14 cellular contexts compared by ENCODE assay signal in genomic region chr2:30821960-30822359, GRCh38. TPM values are rescaled to one million over a fixed set of nuclear protein-coding genes. Genes with fewer than 3 reads are reported as not detected.
DNase-seq lines count a peak whose midpoint lies in the region; ATAC-seq and TF ChIP-seq lines count a peak whose summit lies in the region.
"Had no signal": no experiment of that assay in that cellular context is flagged by ENCODE, and none has a peak within 500 bp of the region (broad histone marks: within the 10 kb centered on the region; RNA-seq: fewer than 3 reads in every experiment).

No MANE protein-coding gene starts in this region.

- no peak for TF ChIP-seq POLR2A in Peyer's patch (IDR thresholded peaks at IDR 0.05)

- POLR2A ChIA-PET in GM10248 (lab: Yijun Ruan, JAX), result no interaction called here

- H3K27me3 ChIP-seq in layer of hippocampus (ENCODE audit: control insufficient read depth, insufficient read depth, low read length) (no peaks in the 10 kb centered on the region), Peyer's patch (no peaks in the 10 kb centered on the region)

- H3K27ac ChIP-seq in angular gyrus (ENCODE audit: low read depth, low read length) (peak overlapping the region; percentile 99), layer of hippocampus (ENCODE audit: low read depth, low read length) (peak overlapping the region; percentile 69), Peyer's patch (no peak overlapping the region)
- H3K27ac ChIP-seq: A549, GM23248 had no signal

- H3K36me3 ChIP-seq in Peyer's patch, result no peaks in the 10 kb centered on the region

- no peaks in the 10 kb centered on the region for H3K36me3 Mint-ChIP-seq in activated naive CD4-positive, alpha-beta T cell treated with anti-CD3 and anti-CD28 coated beads, Interleukin-2, amount 10 ng/mL, durations not matched to agents 7 days and 5 days
- H3K36me3 Mint-ChIP-seq: CD4-positive, CD25-positive, alpha-beta regulatory T cell had no signal

- peaks cover 0 to 7% (median 3%) of the 10 kb centered on the region in 4 donors for H3K9me3 ChIP-seq in Peyer's patch
- H3K9me3 ChIP-seq: A549 had no signal

- no peak overlapping the region for H3K4me3 Mint-ChIP-seq in activated naive CD4-positive, alpha-beta T cell treated with anti-CD3 and anti-CD28 coated beads, Interleukin-2, amount 10 ng/mL, durations not matched to agents 7 days and 5 days
- H3K4me3 Mint-ChIP-seq: CD4-positive, CD25-positive, alpha-beta regulatory T cell had no signal

- peaks cover 4% of the 10 kb centered on the region for H3K9me3 Mint-ChIP-seq in activated naive CD4-positive, alpha-beta T cell treated with anti-CD3 and anti-CD28 coated beads, Interleukin-2, amount 10 ng/mL, durations not matched to agents 7 days and 5 days

- no peak overlapping the region for H3K27ac Mint-ChIP-seq in activated naive CD4-positive, alpha-beta T cell treated with anti-CD3 and anti-CD28 coated beads, Interleukin-2, amount 10 ng/mL, durations not matched to agents 7 days and 5 days
- H3K27ac Mint-ChIP-seq: CD4-positive, CD25-positive, alpha-beta regulatory T cell had no signal

- H3K4me1 ChIP-seq in Peyer's patch, result no peaks in the 10 kb centered on the region
- H3K4me1 ChIP-seq: A549 had no signal

- intact Hi-C loops in sciatic nerve (cut with DNase I), result no loop called here

- ATAC-seq in sciatic nerve, result peak; percentile 91

- no peak for TF ChIP-seq CTCF in Peyer's patch (IDR thresholded peaks at IDR 0.05)
- no peak for TF ChIP-seq CTCF in GM10248 (IDR thresholded peaks at IDR 0.05; ENCODE audit: control extremely low read depth, extremely low read depth, low read depth, missing control alignments)

- DNase-seq in sciatic nerve (ENCODE audit: low spot score) (no peak), NCI-H1417 (lab: John Stamatoyannopoulos, UW) (no peak), Peyer's patch (no peak), GM10248 (ENCODE audit: extremely low spot score) (no peak)
- DNase-seq in activated naive CD4-positive, alpha-beta T cell treated with anti-CD3 and anti-CD28 coated beads, Interleukin-2, amount 10 ng/mL, durations not matched to agents 7 days and 5 days, result no peak
- DNase-seq: CD4-positive, CD25-positive, alpha-beta regulatory T cell; DMS53; GF-D8; GM23248; H7; IMR-90 had no signal

- peaks cover 3% of the 10 kb centered on the region for H3K27me3 Mint-ChIP-seq in activated naive CD4-positive, alpha-beta T cell treated with anti-CD3 and anti-CD28 coated beads, Interleukin-2, amount 10 ng/mL, durations not matched to agents 7 days and 5 days

- H3K4me3 ChIP-seq in Peyer's patch, result no peak overlapping the region
- H3K4me3 ChIP-seq: A549, GM23248 had no signal

- CTCF ChIA-PET in GM10248 (lab: Yijun Ruan, JAX), result no interaction called here
- CTCF ChIA-PET in activated naive CD4-positive, alpha-beta T cell treated with anti-CD3 and anti-CD28 coated beads, Interleukin-2, amount 10 ng/mL, durations not matched to agents 7 days and 5 days (lab: Charles Lee), result no interaction called here

- H3K4me1 Mint-ChIP-seq in activated naive CD4-positive, alpha-beta T cell treated with anti-CD3 and anti-CD28 coated beads, Interleukin-2, amount 10 ng/mL, durations not matched to agents 7 days and 5 days, result no peaks in the 10 kb centered on the region
- H3K4me1 Mint-ChIP-seq: CD4-positive, CD25-positive, alpha-beta regulatory T cell had no signal

RNA-seq across cellular contexts. Expression of gene CAPN13, which starts 14.7 kb away (rescaled TPM):
- total RNA-seq in sciatic nerve (0.98 TPM), Peyer's patch (100 to 1,000 TPM in 3 of 4 donors, 10 to 100 TPM in 1; 38.0 to 396 (median 330) TPM)
- total RNA-seq: CD4-positive, CD25-positive, alpha-beta regulatory T cell; GM23248; IMR-90 had no signal

Comparison
In these comparisons a context has a peak if more than half of its experiments do, and no peak if none do; other contexts are left out.
1. H3K27ac ChIP-seq: peak in angular gyrus (single experiment) and layer of hippocampus (single experiment); none in Peyer's patch (0 of 4).
2. RNA of gene CAPN13, which starts 14.7 kb away (total RNA-seq): 38.0 to 396 TPM in Peyer's patch; 0.98 TPM in sciatic nerve (single experiment); every median in the first group is over 10 times any median in the second.